ENCODE assay signal across 22 cellular contexts in the genomic region with DNA sequence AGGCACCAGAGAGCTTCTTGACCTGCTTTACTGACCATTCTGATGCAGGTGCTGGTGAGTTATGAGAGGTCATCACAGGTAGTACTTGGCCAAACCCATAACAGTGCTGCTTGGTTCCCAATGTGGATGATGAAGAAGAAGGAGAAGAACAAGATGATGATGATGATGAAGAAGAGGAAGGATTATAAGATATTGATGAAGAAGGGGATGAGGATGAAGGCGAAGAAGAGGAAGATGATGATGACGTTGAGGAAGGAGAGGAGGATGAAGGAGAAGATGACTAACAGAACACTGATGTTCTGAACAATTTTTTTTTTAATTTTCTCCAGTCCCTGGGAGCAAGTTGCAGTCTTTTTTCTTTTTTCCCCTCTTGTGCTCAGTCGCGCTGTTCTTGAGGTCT. TPM values are rescaled to one million over a fixed set of nuclear protein-coding genes. Genes with fewer than 3 reads are reported as not detected.
DNase-seq lines count a peak whose midpoint lies in the region; ATAC-seq and TF ChIP-seq lines count a peak whose summit lies in the region.
"Had no signal": no experiment of that assay in that cellular context is flagged by ENCODE, and none has a peak within 500 bp of the region (broad histone marks: within the 10 kb centered on the region; RNA-seq: fewer than 3 reads in every experiment).

No MANE protein-coding gene starts in this region.

- H3K36me3 Mint-ChIP-seq in activated T-cell treated with anti-CD3 and anti-CD28 coated beads, Interleukin-2, amount 50 U/mL, for 24 hours (ENCODE audit: low read depth) = peaks cover 28% of the 10 kb centered on the region
- H3K36me3 Mint-ChIP-seq in activated T-cell treated with anti-CD3 and anti-CD28 coated beads, Interleukin-2, amount 50 U/mL, for 4 hours (ENCODE audit: insufficient read depth) = peaks cover 8% of the 10 kb centered on the region
- H3K36me3 Mint-ChIP-seq in natural killer cell treated with Interleukin-12 subunit alpha and Interleukin-12 subunit beta and Interleukin-15 and Interleukin-18, amount 100 ng/mL, for 72 hours = peaks cover 42% of the 10 kb centered on the region
- H3K36me3 Mint-ChIP-seq in natural killer cell = no peaks in the 10 kb centered on the region
- peaks cover 0 to 22% (median 9%) of the 10 kb centered on the region in 5 donors for H3K36me3 Mint-ChIP-seq in naive thymus-derived CD4-positive, alpha-beta T cell

- peaks cover 38% of the 10 kb centered on the region for H3K4me1 Mint-ChIP-seq in activated T-cell treated with anti-CD3 and anti-CD28 coated beads, Interleukin-2, amount 50 U/mL, for 24 hours (ENCODE audit: low read depth)
- peaks cover 41% of the 10 kb centered on the region for H3K4me1 Mint-ChIP-seq in activated T-cell treated with anti-CD3 and anti-CD28 coated beads, Interleukin-2, amount 50 U/mL, for 4 hours (ENCODE audit: low read depth)
- H3K4me1 Mint-ChIP-seq in natural killer cell treated with Interleukin-12 subunit alpha and Interleukin-12 subunit beta and Interleukin-15 and Interleukin-18, amount 100 ng/mL, for 72 hours (ENCODE audit: low read depth in 2 of 2) = peaks cover 38 to 52% of the 10 kb centered on the region in 2 donors
- peaks cover 12 to 16% of the 10 kb centered on the region in 2 donors for H3K4me1 Mint-ChIP-seq in natural killer cell
- peaks cover 27 to 41% (median 34%) of the 10 kb centered on the region in 7 donors for H3K4me1 Mint-ChIP-seq in naive thymus-derived CD4-positive, alpha-beta T cell

- H3K9me2 ChIP-seq in OCI-LY7 (ENCODE audit: insufficient read depth, low read length) = no peaks in the 10 kb centered on the region

- peak overlapping the region; percentile 82; the same call in 1 of the 2 replicates for H3K4me2 ChIP-seq in OCI-LY7 (ENCODE audit: low read length)
- H3K4me2 ChIP-seq: BLaER1 had no signal

- peaks cover 7% of the 10 kb centered on the region for H3K9me3 Mint-ChIP-seq in activated T-cell treated with anti-CD3 and anti-CD28 coated beads, Interleukin-2, amount 50 U/mL, for 24 hours
- H3K9me3 Mint-ChIP-seq in activated T-cell treated with anti-CD3 and anti-CD28 coated beads, Interleukin-2, amount 50 U/mL, for 4 hours = no peaks in the 10 kb centered on the region
- H3K9me3 Mint-ChIP-seq in natural killer cell treated with Interleukin-12 subunit alpha and Interleukin-12 subunit beta and Interleukin-15 and Interleukin-18, amount 100 ng/mL, for 72 hours = peaks cover 4% of the 10 kb centered on the region
- no peaks in the 10 kb centered on the region for H3K9me3 Mint-ChIP-seq in natural killer cell
- H3K9me3 Mint-ChIP-seq in naive thymus-derived CD4-positive, alpha-beta T cell = peaks cover 0 to 6% (median 0%) of the 10 kb centered on the region in 11 donors
- H3K9me3 Mint-ChIP-seq: CD8-positive, alpha-beta T cell had no signal

- H3K9me3 ChIP-seq in OCI-LY7 (ENCODE audit: low read length) (peaks cover 21% of the 10 kb centered on the region), mucosa of descending colon (no peaks in the 10 kb centered on the region)
- no peaks in the 10 kb centered on the region for H3K9me3 ChIP-seq in naive thymus-derived CD4-positive, alpha-beta T cell (ENCODE audit: control insufficient read depth in 2 of 3, low read length in 3 of 3)

- no peaks in the 10 kb centered on the region for H4K20me1 ChIP-seq in OCI-LY7 (ENCODE audit: insufficient read depth, low read length)
- H4K20me1 ChIP-seq: BLaER1 had no signal

- intact Hi-C loops in natural killer cell (cut with micrococcal nuclease) (no loop called here), OCI-LY7 (cut with micrococcal nuclease; ENCODE audit: unreplicated experiment) (loop anchor here (5.0 kb wide), 2 partner anchors 123 to 148 kb away; a partner anchor contains a TSS), mucosa of descending colon (cut with DNase I, micrococcal nuclease) (no loop called here)
- intact Hi-C loops in naive thymus-derived CD4-positive, alpha-beta T cell (cut with micrococcal nuclease) = loop anchor here (5.0 kb wide), 3 partner anchors 37 to 243 kb away; no protein-coding TSS in a partner anchor

- H3K27me3 Mint-ChIP-seq in activated T-cell treated with anti-CD3 and anti-CD28 coated beads, Interleukin-2, amount 50 U/mL, for 24 hours = no peaks in the 10 kb centered on the region
- H3K27me3 Mint-ChIP-seq in activated T-cell treated with anti-CD3 and anti-CD28 coated beads, Interleukin-2, amount 50 U/mL, for 4 hours (ENCODE audit: low read depth) = no peaks in the 10 kb centered on the region
- no peaks in the 10 kb centered on the region for H3K27me3 Mint-ChIP-seq in natural killer cell treated with Interleukin-12 subunit alpha and Interleukin-12 subunit beta and Interleukin-15 and Interleukin-18, amount 100 ng/mL, for 72 hours
- H3K27me3 Mint-ChIP-seq in natural killer cell (ENCODE audit: low read depth in 2 of 2) = no peaks in the 10 kb centered on the region
- no peaks in the 10 kb centered on the region for H3K27me3 Mint-ChIP-seq in naive thymus-derived CD4-positive, alpha-beta T cell

- H3K27ac Mint-ChIP-seq in activated T-cell treated with anti-CD3 and anti-CD28 coated beads, Interleukin-2, amount 50 U/mL, for 24 hours = peak overlapping the region; percentile 6
- peak overlapping the region in 1 of 2 donors; percentile 50 for H3K27ac Mint-ChIP-seq in natural killer cell treated with Interleukin-12 subunit alpha and Interleukin-12 subunit beta and Interleukin-15 and Interleukin-18, amount 100 ng/mL, for 72 hours
- H3K27ac Mint-ChIP-seq in natural killer cell = no peak overlapping the region
- peak overlapping the region in 5 of 9 donors; percentile 76 to 88 (median 79) for H3K27ac Mint-ChIP-seq in naive thymus-derived CD4-positive, alpha-beta T cell
- H3K27ac Mint-ChIP-seq: CD8-positive, alpha-beta T cell had no signal

- no peaks in the 10 kb centered on the region for H3K79me2 ChIP-seq in OCI-LY7 (ENCODE audit: insufficient read depth, low read depth, low read length)

- peak overlapping the region; percentile 93 for H3K27ac ChIP-seq in OCI-LY7 (ENCODE audit: low read depth, low read length, poor library complexity, severe bottlenecking)
- no peak overlapping the region for H3K27ac ChIP-seq in naive thymus-derived CD4-positive, alpha-beta T cell (ENCODE audit: low read depth, low read length)
- H3K27ac ChIP-seq: BLaER1 had no signal

- CTCF ChIA-PET in OCI-LY7 (lab: Charles Lee; ENCODE audit: unreplicated experiment) = no interaction called here
- CTCF ChIA-PET in naive thymus-derived CD4-positive, alpha-beta T cell (lab: Charles Lee) = no interaction called here

- ATAC-seq in activated T-cell treated with anti-CD3 and anti-CD28 coated beads, Interleukin-2, amount 50 U/mL, for 4 hours = no peak
- ATAC-seq in natural killer cell treated with Interleukin-12 subunit alpha and Interleukin-12 subunit beta and Interleukin-15 and Interleukin-18, amount 100 ng/mL, for 72 hours = no peak
- ATAC-seq in natural killer cell = no peak
- ATAC-seq in naive thymus-derived CD4-positive, alpha-beta T cell = no peak
- ATAC-seq in mucosa of descending colon = no peak
- ATAC-seq in esophagus mucosa = no peak
- ATAC-seq: CD8-positive, alpha-beta T cell; GM12878; HCT116 had no signal

- BruUV-seq in OCI-LY7 (replicated peaks; lab: Mats Ljungman, UMichigan) = no TSS peak

- DNase-seq in activated T-cell treated with anti-CD3 and anti-CD28 coated beads, Interleukin-2, amount 50 U/mL, for 24 hours = no peak
- no peak for DNase-seq in activated T-cell treated with anti-CD3 and anti-CD28 coated beads, Interleukin-2, amount 50 U/mL, for 4 hours
- DNase-seq in natural killer cell treated with Interleukin-12 subunit alpha and Interleukin-12 subunit beta and Interleukin-15 and Interleukin-18, amount 100 ng/mL, for 72 hours (ENCODE audit: low spot score) = no peak
- DNase-seq in natural killer cell (no peak), OCI-LY7 (ENCODE audit: low spot score) (no peak), mucosa of descending colon (no peak)
- DNase-seq in naive thymus-derived CD4-positive, alpha-beta T cell = no peak
- DNase-seq: CD8-positive, alpha-beta T cell; DMS53; EL; KG1; MV-4-11; NCI-H1694 treated with DMSO at 0.1 percent for 48 hours; NCI-H510A; NCI-H774; SHP77 had no signal

- peaks cover 18% of the 10 kb centered on the region for H3K36me3 ChIP-seq in OCI-LY7 (ENCODE audit: insufficient read depth, low read length)
- H3K36me3 ChIP-seq in naive thymus-derived CD4-positive, alpha-beta T cell (ENCODE audit: control insufficient read depth in 2 of 3, insufficient read depth in 3 of 3, low read length in 3 of 3) = no peaks in the 10 kb centered on the region
- H3K36me3 ChIP-seq in mucosa of descending colon (ENCODE audit: low read depth) = no peaks in the 10 kb centered on the region

- no peaks in the 10 kb centered on the region for H3K27me3 ChIP-seq in naive thymus-derived CD4-positive, alpha-beta T cell (ENCODE audit: control insufficient read depth in 2 of 2, insufficient read depth in 2 of 2, low read length in 2 of 2)
- H3K27me3 ChIP-seq: BLaER1 had no signal

- H3K4me3 Mint-ChIP-seq in activated T-cell treated with anti-CD3 and anti-CD28 coated beads, Interleukin-2, amount 50 U/mL, for 24 hours = no peak overlapping the region
- no peak overlapping the region for H3K4me3 Mint-ChIP-seq in activated T-cell treated with anti-CD3 and anti-CD28 coated beads, Interleukin-2, amount 50 U/mL, for 4 hours
- H3K4me3 Mint-ChIP-seq in natural killer cell treated with Interleukin-12 subunit alpha and Interleukin-12 subunit beta and Interleukin-15 and Interleukin-18, amount 100 ng/mL, for 72 hours = peak overlapping the region; percentile 4
- H3K4me3 Mint-ChIP-seq in natural killer cell = no peak overlapping the region
- H3K4me3 Mint-ChIP-seq in naive thymus-derived CD4-positive, alpha-beta T cell = peak overlapping the region in 1 of 10 donors; percentile 6
- H3K4me3 Mint-ChIP-seq: CD8-positive, alpha-beta T cell had no signal

- POLR2A ChIA-PET in OCI-LY7 (lab: Charles Lee) = interaction anchor here (0.9 kb wide), 1 partner anchor 11 kb away, joined by 3 read pairs; no protein-coding TSS in a partner anchor
- POLR2A ChIA-PET in naive thymus-derived CD4-positive, alpha-beta T cell (lab: Charles Lee) = no interaction called here

- TF ChIP-seq CTCF in natural killer cell (IDR thresholded peaks at IDR 0.05) (no peak), OCI-LY7 (conservative IDR thresholded peaks at IDR 0.05; ENCODE audit: low read length) (no peak), mucosa of descending colon (IDR thresholded peaks at IDR 0.05) (no peak)

- no peak overlapping the region for H2AFZ ChIP-seq in OCI-LY7 (ENCODE audit: low read length)

- peaks cover 66% of the 10 kb centered on the region for H3K4me1 ChIP-seq in OCI-LY7 (ENCODE audit: insufficient read depth, low read length, poor library complexity, severe bottlenecking)
- peaks cover 34 to 44% of the 10 kb centered on the region in 2 donors for H3K4me1 ChIP-seq in naive thymus-derived CD4-positive, alpha-beta T cell (ENCODE audit: control insufficient read depth in 2 of 2, insufficient read depth in 2 of 2, low read length in 2 of 2)
- no peaks in the 10 kb centered on the region for H3K4me1 ChIP-seq in mucosa of descending colon (ENCODE audit: low read depth)

- H3K4me3 ChIP-seq in OCI-LY7 (ENCODE audit: low read depth, low read length, poor library complexity, severe bottlenecking) (no peak overlapping the region), mucosa of descending colon (no peak overlapping the region)
- H3K4me3 ChIP-seq in naive thymus-derived CD4-positive, alpha-beta T cell (ENCODE audit: low read length) = no peak overlapping the region
- H3K4me3 ChIP-seq: BLaER1, GM12878 had no signal

RNA-seq across cellular contexts. Expression of a gene that starts 23.9 kb away (rescaled TPM):
- 100 to 1,000 TPM in 1 of 3 donors, 10 to 100 TPM in 2; 69.2 to 138 (median 96.6) TPM for total RNA-seq in activated T-cell treated with anti-CD3 and anti-CD28 coated beads, Interleukin-2, amount 50 U/mL, for 4 hours
- total RNA-seq in natural killer cell treated with Interleukin-12 subunit alpha and Interleukin-12 subunit beta and Interleukin-15 and Interleukin-18, amount 100 ng/mL, for 72 hours = 10 to 100 TPM; 52.1 to 86.2 TPM
- total RNA-seq in natural killer cell (1 to 10 TPM; 1.1 to 3.5 (median 2.1) TPM), OCI-LY7 (2022) (0.42 and 0.72 TPM in 2 replicates), mucosa of descending colon (1 to 10 TPM; 1.1 to 2.2 (median 1.6) TPM), esophagus mucosa (0.36 TPM)
- total RNA-seq in OCI-LY7 (2014; rRNA removed; shearing (Covaris generic)) = 0.32 and 0.36 TPM in 2 replicates
- total RNA-seq in naive thymus-derived CD4-positive, alpha-beta T cell = 10 to 100 TPM; 18.3 to 90.3 (median 31.9) TPM
- 10 to 100 TPM; 14.6 to 17.4 TPM for polyA plus RNA-seq in naive thymus-derived CD4-positive, alpha-beta T cell

RNA-seq across cellular contexts. Expression of a gene that starts 40.9 kb away (rescaled TPM):
- 100 to 1,000 TPM; 313 to 347 (median 336) TPM for total RNA-seq in activated T-cell treated with anti-CD3 and anti-CD28 coated beads, Interleukin-2, amount 50 U/mL, for 4 hours
- total RNA-seq in natural killer cell treated with Interleukin-12 subunit alpha and Interleukin-12 subunit beta and Interleukin-15 and Interleukin-18, amount 100 ng/mL, for 72 hours = 100 to 1,000 TPM; 434 to 816 TPM
- total RNA-seq in natural killer cell (100 to 1,000 TPM; 213 to 249 (median 223) TPM), OCI-LY7 (2022) (131 and 149 TPM in 2 replicates), mucosa of descending colon (1 to 10 TPM; 5.9 to 8.6 (median 6.1) TPM), esophagus mucosa (2.0 TPM)
- total RNA-seq in OCI-LY7 (2014; rRNA removed; shearing (Covaris generic)) = 131 and 150 TPM in 2 replicates
- total RNA-seq in naive thymus-derived CD4-positive, alpha-beta T cell = 100 to 1,000 TPM; 253 to 438 (median 358) TPM
- polyA plus RNA-seq in naive thymus-derived CD4-positive, alpha-beta T cell = 100 to 1,000 TPM; 200 to 223 TPM
- total RNA-seq: A673, RPMI7951 had no signal

Comparison
In these comparisons a context has a peak if more than half of its experiments do, and no peak if none do; other contexts are left out.
1. RNA of a gene that starts 23.9 kb away (total RNA-seq): 69.2 to 138 TPM in activated T-cell treated with anti-CD3 and anti-CD28 coated beads, Interleukin-2, amount 50 U/mL, for 4 hours, 52.1 to 86.2 TPM in natural killer cell treated with Interleukin-12 subunit alpha and Interleukin-12 subunit beta and Interleukin-15 and Interleukin-18, amount 100 ng/mL, for 72 hours and 18.3 to 90.3 TPM in naive thymus-derived CD4-positive, alpha-beta T cell; 1.1 to 3.5 TPM in natural killer cell, 1.1 to 2.2 TPM in mucosa of descending colon, 0.32 to 0.72 TPM in OCI-LY7 and 0.36 TPM in esophagus mucosa (single experiment); every median in the first group is over 4 times any median in the second.
2. H3K27ac Mint-ChIP-seq: peak in activated T-cell treated with anti-CD3 and anti-CD28 coated beads, Interleukin-2, amount 50 U/mL, for 24 hours (single experiment) and naive thymus-derived CD4-positive, alpha-beta T cell (5 of 9); none in natural killer cell (0 of 2).
3. RNA of a gene that starts 40.9 kb away (total RNA-seq): 434 to 816 TPM in natural killer cell treated with Interleukin-12 subunit alpha and Interleukin-12 subunit beta and Interleukin-15 and Interleukin-18, amount 100 ng/mL, for 72 hours, 253 to 438 TPM in naive thymus-derived CD4-positive, alpha-beta T cell, 313 to 347 TPM in activated T-cell treated with anti-CD3 and anti-CD28 coated beads, Interleukin-2, amount 50 U/mL, for 4 hours, 213 to 249 TPM in natural killer cell and 131 to 150 TPM in OCI-LY7; 5.9 to 8.6 TPM in mucosa of descending colon and 2.0 TPM in esophagus mucosa (single experiment); every median in the first group is over 10 times any median in the second.
4. intact Hi-C loops: an anchor here in OCI-LY7 (5.0 kb wide) and naive thymus-derived CD4-positive, alpha-beta T cell (5.0 kb wide); none called in natural killer cell and mucosa of descending colon.